ENCODE assay signal across 8 cellular contexts in genomic region chr7:115230882-115231508, GRCh38.
DNase-seq lines count a peak whose midpoint lies in the region; ATAC-seq lines count a peak whose summit lies in the region.

No MANE protein-coding gene starts in this region.

- POLR2A ChIA-PET in activated CD4-positive, alpha-beta T cell treated with anti-CD3 and anti-CD28 coated beads for 36 hours (lab: Charles Lee), result no interaction called here
- POLR2A ChIA-PET in activated CD4-positive, alpha-beta T cell treated with anti-CD3 and anti-CD28 coated beads, Interleukin-2, amount 10 ng/mL, durations not matched to agents 7 days and 5 days (lab: Charles Lee), result no interaction called here

- ATAC-seq in activated CD4-positive, alpha-beta T cell treated with anti-CD3 and anti-CD28 coated beads for 36 hours, result peak; percentile 98
- ATAC-seq in HG03175 (IDR thresholded peaks at IDR 0.05; ENCODE audit: unreplicated experiment) (peak; percentile 76), GM21515 (IDR thresholded peaks at IDR 0.05; ENCODE audit: unreplicated experiment) (no peak), GM21367 (IDR thresholded peaks at IDR 0.05; ENCODE audit: unreplicated experiment) (no peak)

- H3K4me3 ChIP-seq in skeletal muscle cell (ENCODE audit: low read depth, low read length), result no peak overlapping the region

- no peaks in the 10 kb centered on the region for H3K27me3 Mint-ChIP-seq in activated CD4-positive, alpha-beta T cell treated with anti-CD3 and anti-CD28 coated beads for 36 hours
- no peaks in the 10 kb centered on the region for H3K27me3 Mint-ChIP-seq in activated CD4-positive, alpha-beta T cell treated with anti-CD3 and anti-CD28 coated beads, Interleukin-2, amount 10 ng/mL, durations not matched to agents 7 days and 5 days

- CTCF ChIA-PET in activated CD4-positive, alpha-beta T cell treated with anti-CD3 and anti-CD28 coated beads for 36 hours (lab: Charles Lee), result interaction anchor here (1.0 to 1.5 kb wide), 2 partner anchors 9 to 365 kb away, joined by 3 read pairs; no protein-coding TSS in a partner anchor
- CTCF ChIA-PET in activated CD4-positive, alpha-beta T cell treated with anti-CD3 and anti-CD28 coated beads, Interleukin-2, amount 10 ng/mL, durations not matched to agents 7 days and 5 days (lab: Charles Lee), result interaction anchor here (0.9 to 1.7 kb wide), 3 partner anchors 9 to 307 kb away, joined by 3 read pairs; no protein-coding TSS in a partner anchor

- intact Hi-C loops in activated CD4-positive, alpha-beta T cell treated with anti-CD3 and anti-CD28 coated beads for 36 hours (cut with DNase I, micrococcal nuclease), result no loop called here

- H3K4me1 Mint-ChIP-seq in activated CD4-positive, alpha-beta T cell treated with anti-CD3 and anti-CD28 coated beads for 36 hours, result peaks cover 21% of the 10 kb centered on the region
- peaks cover 13% of the 10 kb centered on the region for H3K4me1 Mint-ChIP-seq in activated CD4-positive, alpha-beta T cell treated with anti-CD3 and anti-CD28 coated beads, Interleukin-2, amount 10 ng/mL, durations not matched to agents 7 days and 5 days

- H3K36me3 Mint-ChIP-seq in activated CD4-positive, alpha-beta T cell treated with anti-CD3 and anti-CD28 coated beads for 36 hours (ENCODE audit: low read depth), result no peaks in the 10 kb centered on the region
- no peaks in the 10 kb centered on the region for H3K36me3 Mint-ChIP-seq in activated CD4-positive, alpha-beta T cell treated with anti-CD3 and anti-CD28 coated beads, Interleukin-2, amount 10 ng/mL, durations not matched to agents 7 days and 5 days (ENCODE audit: low read depth)

- peak overlapping the region; percentile 20 for H3K27ac Mint-ChIP-seq in activated CD4-positive, alpha-beta T cell treated with anti-CD3 and anti-CD28 coated beads for 36 hours
- H3K27ac Mint-ChIP-seq in activated CD4-positive, alpha-beta T cell treated with anti-CD3 and anti-CD28 coated beads, Interleukin-2, amount 10 ng/mL, durations not matched to agents 7 days and 5 days, result no peak overlapping the region

- H3K27ac ChIP-seq in epithelial cell of prostate, result peak overlapping the region; percentile 83

- no peak overlapping the region for H3K4me3 Mint-ChIP-seq in activated CD4-positive, alpha-beta T cell treated with anti-CD3 and anti-CD28 coated beads for 36 hours
- H3K4me3 Mint-ChIP-seq in activated CD4-positive, alpha-beta T cell treated with anti-CD3 and anti-CD28 coated beads, Interleukin-2, amount 10 ng/mL, durations not matched to agents 7 days and 5 days, result no peak overlapping the region

- no peak for DNase-seq in activated CD4-positive, alpha-beta T cell treated with anti-CD3 and anti-CD28 coated beads for 36 hours
- DNase-seq in activated CD4-positive, alpha-beta T cell treated with anti-CD3 and anti-CD28 coated beads, Interleukin-2, amount 10 ng/mL, durations not matched to agents 7 days and 5 days, result no peak
- DNase-seq in NCI-H774 (lab: John Stamatoyannopoulos, UW) (peak; percentile 57), epithelial cell of prostate (ENCODE audit: low read depth, low spot score) (peak; percentile 77), skeletal muscle cell (ENCODE audit: low read depth) (peak; percentile 90)

- peaks cover 7% of the 10 kb centered on the region for H3K9me3 Mint-ChIP-seq in activated CD4-positive, alpha-beta T cell treated with anti-CD3 and anti-CD28 coated beads for 36 hours (ENCODE audit: low read depth)
- H3K9me3 Mint-ChIP-seq in activated CD4-positive, alpha-beta T cell treated with anti-CD3 and anti-CD28 coated beads, Interleukin-2, amount 10 ng/mL, durations not matched to agents 7 days and 5 days, result peaks cover 3% of the 10 kb centered on the region

Comparison
In these comparisons a context has a peak if more than half of its experiments do, and no peak if none do; other contexts are left out.
1. ATAC-seq: peak in activated CD4-positive, alpha-beta T cell treated with anti-CD3 and anti-CD28 coated beads for 36 hours (single experiment) and HG03175 (single experiment); none in GM21515 (single experiment) and GM21367 (single experiment).
2. DNase-seq: peak in NCI-H774 (single experiment), epithelial cell of prostate (single experiment) and skeletal muscle cell (single experiment); none in activated CD4-positive, alpha-beta T cell treated with anti-CD3 and anti-CD28 coated beads for 36 hours (single experiment) and activated CD4-positive, alpha-beta T cell treated with anti-CD3 and anti-CD28 coated beads, Interleukin-2, amount 10 ng/mL, durations not matched to agents 7 days and 5 days (single experiment).